In genomic region chr14:91377700-91378652, GRCh38 we compare ENCODE assay signal across 8 cellular contexts.
DNase-seq lines count a peak whose midpoint lies in the region; ATAC-seq lines count a peak whose summit lies in the region.

No MANE protein-coding gene starts in this region.

- H3K36me3 Mint-ChIP-seq in activated naive CD8-positive, alpha-beta T cell: peaks cover 6% of the 10 kb centered on the region

- H3K4me3 Mint-ChIP-seq in activated naive CD8-positive, alpha-beta T cell: peak overlapping the region; percentile 64

- H3K4me1 Mint-ChIP-seq in activated naive CD8-positive, alpha-beta T cell (ENCODE audit: low read depth): peaks cover 98% of the 10 kb centered on the region

- ATAC-seq in GM18519 (IDR thresholded peaks at IDR 0.05; ENCODE audit: low FRiP score, unreplicated experiment): no peak

- peak overlapping the region; percentile 88 for H3K27ac Mint-ChIP-seq in activated naive CD8-positive, alpha-beta T cell

- H3K9me3 Mint-ChIP-seq in activated naive CD8-positive, alpha-beta T cell (ENCODE audit: low read depth): no peaks in the 10 kb centered on the region

- peak; percentile 56 for DNase-seq in NCI-H748 (lab: John Stamatoyannopoulos, UW; ENCODE audit: unreplicated experiment)
- no peak for DNase-seq in NCI-H748 treated with DMSO at 0.1 percent for 48 hours (lab: John Stamatoyannopoulos, UW)
- DNase-seq in NCI-H524 (lab: John Stamatoyannopoulos, UW): peak; percentile 76 to 85
- peak; percentile 39 to 49 for DNase-seq in stimulated activated CD4-positive, alpha-beta T cell treated with anti-CD3 and anti-CD28 coated beads, Interleukin-15, amount 100 ng/mL, for 48 hours (ENCODE audit: low read depth in 2 of 2)
- DNase-seq in medulla oblongata (ENCODE audit: extremely low spot score): no peak
- DNase-seq in NCI-H128 (lab: John Stamatoyannopoulos, UW; ENCODE audit: unreplicated experiment): no peak

- no peaks in the 10 kb centered on the region for H3K27me3 Mint-ChIP-seq in activated naive CD8-positive, alpha-beta T cell

Comparison
In these comparisons a context has a peak if more than half of its experiments do, and no peak if none do; other contexts are left out.
1. DNase-seq: peak in NCI-H748 (single experiment), NCI-H524 (2 of 2) and stimulated activated CD4-positive, alpha-beta T cell treated with anti-CD3 and anti-CD28 coated beads, Interleukin-15, amount 100 ng/mL, for 48 hours (2 of 2); none in NCI-H748 treated with DMSO at 0.1 percent for 48 hours (single experiment), medulla oblongata (single experiment) and NCI-H128 (single experiment).